In the genomic region with DNA sequence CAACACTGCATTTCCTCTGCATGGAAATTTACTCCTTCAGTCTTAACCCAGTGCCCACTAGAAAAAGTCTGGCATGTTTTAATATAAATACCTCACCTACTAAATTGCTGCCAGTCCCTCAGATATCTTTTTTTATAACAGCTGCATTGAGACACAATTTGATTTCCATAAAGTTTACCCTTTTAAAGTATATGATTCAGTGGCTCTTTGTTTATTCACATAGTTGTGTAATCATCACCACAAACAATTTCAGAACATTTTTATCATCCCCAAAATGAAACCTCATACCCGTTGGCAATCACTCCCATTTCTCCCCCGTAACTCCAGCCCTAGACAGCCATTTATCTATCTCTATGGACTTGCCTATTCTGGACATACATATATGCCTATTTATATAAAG, we compare ENCODE assay signal across 21 cellular contexts. TPM values are rescaled to one million over a fixed set of nuclear protein-coding genes. Genes with fewer than 3 reads are reported as not detected.
DNase-seq lines count a peak whose midpoint lies in the region; ATAC-seq, FAIRE-seq and TF ChIP-seq lines count a peak whose summit lies in the region.
"Had no signal": no experiment of that assay in that cellular context is flagged by ENCODE, and none has a peak within 500 bp of the region (broad histone marks: within the 10 kb centered on the region; RNA-seq: fewer than 3 reads in every experiment).

No MANE protein-coding gene starts in this region.

- intact Hi-C loops in K562 (cut with micrococcal nuclease) = no loop called here

- H3K4me3 ChIP-seq in K562 (no peak overlapping the region), upper lobe of left lung (no peak overlapping the region)
- H3K4me3 ChIP-seq: BLaER1, GM12878, PC-9, SK-N-MC had no signal

- no peak overlapping the region for H3K4me2 ChIP-seq in K562 (ENCODE audit: insufficient read depth, low read length)
- H3K4me2 ChIP-seq: BLaER1, KMS-11, PC-9 had no signal

- CTCF ChIA-PET in K562 (lab: Yijun Ruan, JAX; ENCODE audit: low intra/inter-chr PET ratio) = no interaction called here

- WGBS in K562 (ENCODE audit: insufficient coverage, low coverage, missing lambda C conversion rate) = 7% methylated on average over 2 of the region's 2 CpGs
- WGBS in upper lobe of left lung, 2 donors = 78 to 79% methylated on average over 2 of the region's 2 CpGs

- H3K36me3 ChIP-seq in K562 (ENCODE audit: control insufficient read depth, insufficient read depth, low read length) (no peaks in the 10 kb centered on the region), upper lobe of left lung (no peaks in the 10 kb centered on the region)
- H3K36me3 ChIP-seq: BLaER1 had no signal

- H2AFZ ChIP-seq in K562 (ENCODE audit: low read depth, low read length) = no peak overlapping the region
- H2AFZ ChIP-seq: PC-9 had no signal

- H3K79me2 ChIP-seq in K562 (ENCODE audit: control insufficient read depth, insufficient read depth, low read length) = no peaks in the 10 kb centered on the region

- no peak for TF ChIP-seq RAD21 in K562 (CRISPR knock-in tag; conservative IDR thresholded peaks at IDR 0.05 in 1 of 2, IDR thresholded peaks at IDR 0.05 in 1 of 2)

- TF ChIP-seq CTCF in K562 (IDR thresholded peaks at IDR 0.05 in 2 of 3, conservative IDR thresholded peaks at IDR 0.05 in 1 of 3; ENCODE audit: insufficient read depth in 2 of 3, low read depth in 1 of 3, low read length in 3 of 3) = no peak
- no peak for TF ChIP-seq CTCF in upper lobe of left lung (IDR thresholded peaks at IDR 0.05)

- ATAC-seq in K562 (no peak), upper lobe of left lung (ENCODE audit: low FRiP score in 2 of 2) (no peak), HG03342 (IDR thresholded peaks at IDR 0.05; ENCODE audit: unreplicated experiment) (no peak)
- ATAC-seq: CD8-positive, alpha-beta T cell; GM12878 had no signal

- FAIRE-seq in K562 (lab: Jason Lieb, UNC) = no peak
- FAIRE-seq: A204.1, G401.6, GM12878 had no signal

- TF ChIP-seq EP300 in K562 (IDR thresholded peaks at IDR 0.05; ENCODE audit: low read length) = no peak
- TF ChIP-seq EP300 in upper lobe of left lung (IDR thresholded peaks at IDR 0.05) = no peak

- POLR2A ChIA-PET in K562 (lab: Yijun Ruan, JAX) = interaction anchor here (1.2 kb wide), 1 partner anchor 30 kb away, joined by 3 read pairs; no protein-coding TSS in a partner anchor

- TF ChIP-seq POLR2A in K562 (conservative IDR thresholded peaks at IDR 0.05) (no peak), upper lobe of left lung (IDR thresholded peaks at IDR 0.05) (no peak)

- DNase-seq in EL (peak; percentile 19), M059J (ENCODE audit: low read depth) (peak; percentile 54), K562 (ENCODE audit: extremely low read depth in 1 of 4, low spot score in 3 of 4) (no peak), iris pigment epithelial cell (ENCODE audit: low read depth) (peak; percentile 64), upper lobe of left lung (no peak), NCI-H510A (lab: John Stamatoyannopoulos, UW) (no peak), NCI-H1417 (lab: John Stamatoyannopoulos, UW) (no peak)
- DNase-seq: CD8-positive, alpha-beta T cell; DMS79; H9; NCI-H1092 treated with DMSO at 0.1 percent for 48 hours; NCI-H1694 treated with DMSO at 0.1 percent for 48 hours; NCI-H69; PC-9 had no signal

- H4K20me1 ChIP-seq in K562 (replicated peaks; ENCODE audit: control insufficient read depth, insufficient read depth, low read length) = no peaks in the 10 kb centered on the region
- H4K20me1 ChIP-seq: BLaER1 had no signal

- no peak overlapping the region for H3K9ac ChIP-seq in K562 (ENCODE audit: insufficient read depth in 1 of 2, low read depth in 2 of 2, low read length in 2 of 2)
- H3K9ac ChIP-seq: BLaER1, KMS-11 had no signal

- H3K27ac ChIP-seq in K562 (ENCODE audit: extremely low read depth, low read depth, low read length) (no peak overlapping the region), upper lobe of left lung (no peak overlapping the region)
- H3K27ac ChIP-seq: BLaER1, KMS-11, PC-9, SK-N-MC had no signal

- BruUV-seq in K562 (replicated peaks; lab: Mats Ljungman, UMichigan) = no TSS peak

- no peaks in the 10 kb centered on the region for H3K9me3 ChIP-seq in K562 (replicated peaks; ENCODE audit: control insufficient read depth, insufficient read depth, low read depth, low read length)
- H3K9me3 ChIP-seq in upper lobe of left lung = peaks cover 0 to 5% (median 0%) of the 10 kb centered on the region in 4 donors

- H3K4me1 ChIP-seq in K562 (replicated peaks in 1 of 2; ENCODE audit: control insufficient read depth in 2 of 2, insufficient read depth in 2 of 2, low read length in 2 of 2) = no peaks in the 10 kb centered on the region
- H3K4me1 ChIP-seq in upper lobe of left lung = no peaks in the 10 kb centered on the region
- H3K4me1 ChIP-seq: BLaER1 had no signal

- in situ Hi-C loops in K562 (cut with MboI) = no loop called here

- H3K27me3 ChIP-seq in K562 (ENCODE audit: control insufficient read depth in 2 of 2, insufficient read depth in 2 of 2, low read length in 2 of 2) (no peaks in the 10 kb centered on the region), upper lobe of left lung (no peaks in the 10 kb centered on the region)
- H3K27me3 ChIP-seq: BLaER1 had no signal

- H3K9me1 ChIP-seq in K562 (ENCODE audit: control insufficient read depth, insufficient read depth, low read length) = no peaks in the 10 kb centered on the region

TF ChIP-seq in K562, 482 proteins besides CTCF, POLR2A, EP300 and RAD21:
- TF ChIP-seq CEBPB (tag; IDR thresholded peaks at IDR 0.05) (0 out of 2 replicates have a peak, but pooled peaks have one; percentile 15), NBN (IDR thresholded peaks at IDR 0.05; ENCODE audit: low read depth) (no peak), HDGF (IDR thresholded peaks at IDR 0.05) (no peak)

RNA-seq across cellular contexts. Expression of gene FRZB, which starts 17.0 kb away (rescaled TPM):
- 0.10 and 0.71 TPM in 2 replicates for total RNA-seq in M059J (2014; rRNA removed; shearing (Covaris generic))
- total RNA-seq in K562 (2011; cell fraction: chromatin; rRNA removed; ENCODE audit: low replicate concordance) = 0.12 and 0.44 TPM in 2 replicates
- 0.17 and 0.26 TPM in 2 replicates for total RNA-seq in K562 (2011; cell fraction: nucleolus; rRNA removed)
- 0.15 and 0.38 TPM in 2 replicates for total RNA-seq in K562 (2011; cell fraction: nucleoplasm; rRNA removed)
- total RNA-seq in K562 (2014; rRNA removed) (not detected in 2 replicates), K562 (2014; rRNA removed; fragmentation: Illumina TruSeq; extraction: Trizol) (0.06 TPM in 1 of 2 replicates, not detected in the other), K562 (2015; rRNA removed; fragmentation: Illumina TruSeq; extraction: Trizol) (not detected in 2 replicates), K562 (2021) (not detected in 2 replicates), upper lobe of left lung (1 to 10 TPM in 4 of 6 donors, under 1 TPM in 1, not detected in 1; 0.39 to 5.7 (median 3.3) TPM)
- polyA plus RNA-seq in K562 (2011; rRNA removed) (0.01 and 0.11 TPM in 2 replicates), K562 (2014; fragmentation: Illumina TruSeq; extraction: Trizol) (0.03 and 0.08 TPM in 2 replicates), K562 (2014; fragmentation: Nextera tagmentation; extraction: Ambion mirVana) (not detected), K562 (2014; rRNA removed) (0.03 and 0.05 TPM in 2 replicates)
- 0.01 TPM in 1 of 2 replicates, not detected in the other for polyA plus RNA-seq in K562 (2011; cell fraction: cytosol; rRNA removed)
- 0.21 and 0.34 TPM in 2 replicates for polyA plus RNA-seq in K562 (2011; cell fraction: nucleus; rRNA removed)
- 0.03 and 0.11 TPM in 2 replicates for polyA plus RNA-seq in K562 (2012)
- polyA minus RNA-seq in K562 (2011; rRNA and poly(A)+ RNA removed) = 0.06 TPM in 1 of 2 replicates, not detected in the other
- polyA minus RNA-seq in K562 (2011; cell fraction: cytosol; rRNA and poly(A)+ RNA removed) = not detected in 2 replicates
- 0.13 and 0.22 TPM in 2 replicates for polyA minus RNA-seq in K562 (2011; cell fraction: nucleus; rRNA and poly(A)+ RNA removed)
- total RNA-seq: CD8-positive, alpha-beta T cell; GM12878 had no signal

Comparison
In these comparisons a context has a peak if more than half of its experiments do, and no peak if none do; other contexts are left out.
1. DNase-seq: peak in EL (single experiment), M059J (single experiment) and iris pigment epithelial cell (single experiment); none in K562 (0 of 4), upper lobe of left lung (0 of 2), NCI-H510A (single experiment) and NCI-H1417 (0 of 3).